ENCODE assay signal across 8 cellular contexts in genomic region chr2:74552914-74553811, GRCh38. TPM values are rescaled to one million over a fixed set of nuclear protein-coding genes. Genes with fewer than 3 reads are reported as not detected.
DNase-seq lines count a peak whose midpoint lies in the region; ATAC-seq and TF ChIP-seq lines count a peak whose summit lies in the region.

No MANE protein-coding gene starts in this region.

- POLR2A ChIA-PET in Panc1 (lab: Charles Lee): no interaction called here

- CTCF ChIA-PET in Panc1 (lab: Charles Lee): interaction anchor here (0.6 to 1.1 kb wide), 2 partner anchors 19 to 361 kb away, joined by 6 to 14 read pairs; no protein-coding TSS in a partner anchor

- H3K4ac ChIP-seq in trophoblast cell (ENCODE audit: low read depth, low read length): no peak overlapping the region

- H4K12ac ChIP-seq in trophoblast cell (ENCODE audit: low read depth, low read length): no peak overlapping the region

- H3K4me1 Mint-ChIP-seq in T-helper 2 cell treated with Interferon-gamma antibody and Interleukin-4, amounts not matched to agents 5 μg/mL and 100 μg/mL, for 36 hours (ENCODE audit: low read depth): peaks cover 28% of the 10 kb centered on the region

- H3K4me3 Mint-ChIP-seq in T-helper 2 cell treated with Interferon-gamma antibody and Interleukin-4, amounts not matched to agents 5 μg/mL and 100 μg/mL, for 36 hours: peak overlapping the region; percentile 69

- H2AFZ ChIP-seq in trophoblast cell (ENCODE audit: insufficient read depth, low read length, poor library complexity): peak overlapping the region; percentile 17

- H2BK120ac ChIP-seq in trophoblast cell (ENCODE audit: insufficient read depth, low read length, poor library complexity): no peak overlapping the region

- peak overlapping the region; percentile 82 for H3K4me2 ChIP-seq in trophoblast cell (ENCODE audit: low read length)

- H3K9me3 ChIP-seq in Panc1 (ENCODE audit: control insufficient read depth, insufficient read depth, low read depth, low read length): no peaks in the 10 kb centered on the region
- H3K9me3 ChIP-seq in esophagus squamous epithelium: no peaks in the 10 kb centered on the region
- H3K9me3 ChIP-seq in trophoblast cell (ENCODE audit: insufficient read depth, low read depth, low read length): peaks cover 12% of the 10 kb centered on the region

- WGBS in esophagus squamous epithelium, 2 donors: 60 to 67% methylated on average over 16 to 19 of the region's 27 CpGs
- WGBS in trophoblast cell (ENCODE audit: extremely low coverage, insufficient coverage, insufficient read length): no CpG with 5 or more reads among the region's 27 CpGs

- H3K27me3 ChIP-seq in Panc1 (ENCODE audit: control insufficient read depth, insufficient read depth, low read length) (no peaks in the 10 kb centered on the region; the same call in 1 of the 2 replicates), esophagus squamous epithelium (peaks cover 0 to 53% (median 0%) of the 10 kb centered on the region in 4 donors), trophoblast cell (ENCODE audit: insufficient read depth, low read length) (peaks cover 40% of the 10 kb centered on the region)

- no peak overlapping the region for H4K91ac ChIP-seq in trophoblast cell (ENCODE audit: low read depth, low read length)

- intact Hi-C loops in Panc1 (cut with micrococcal nuclease; ENCODE audit: unreplicated experiment) (no loop called here), esophagus squamous epithelium (cut with DNase I) (no loop called here)

- no TSS peak for BruUV-seq in Panc1 (replicated peaks; lab: Mats Ljungman, UMichigan)

- H3K4me3 ChIP-seq in Panc1 (ENCODE audit: low read depth in 2 of 2, low read length in 2 of 2) (peak overlapping the region; percentile 61 to 83), esophagus squamous epithelium (peak overlapping the region; percentile 45 to 70 (median 65)), trophoblast cell (ENCODE audit: low read depth, low read length) (no peak overlapping the region)

- no peaks in the 10 kb centered on the region for H3K9me3 Mint-ChIP-seq in T-helper 2 cell treated with Interferon-gamma antibody and Interleukin-4, amounts not matched to agents 5 μg/mL and 100 μg/mL, for 36 hours

- peaks cover 11% of the 10 kb centered on the region for H3K36me3 Mint-ChIP-seq in T-helper 2 cell treated with Interferon-gamma antibody and Interleukin-4, amounts not matched to agents 5 μg/mL and 100 μg/mL, for 36 hours (ENCODE audit: low read depth)

- no peak for TF ChIP-seq CTCF in Panc1 (IDR thresholded peaks at IDR 0.05)
- no peak for TF ChIP-seq CTCF in esophagus squamous epithelium (IDR thresholded peaks at IDR 0.05)

- H3K14ac ChIP-seq in trophoblast cell (ENCODE audit: low read length): no peak overlapping the region

- no peak for TF ChIP-seq POLR2A in esophagus squamous epithelium (IDR thresholded peaks at IDR 0.05)

- H3K79me1 ChIP-seq in trophoblast cell (ENCODE audit: low read length): peaks cover 7% of the 10 kb centered on the region

- no peak overlapping the region for H3K18ac ChIP-seq in trophoblast cell (ENCODE audit: low read length)

- H2AK5ac ChIP-seq in trophoblast cell (ENCODE audit: low read length): no peak overlapping the region

- H3K27ac ChIP-seq in Panc1 (ENCODE audit: low read length) (no peak overlapping the region), esophagus squamous epithelium (peak overlapping the region; percentile 73 to 89 (median 82)), trophoblast cell (ENCODE audit: low read depth, low read length) (no peak overlapping the region)

- peak overlapping the region; percentile 88 for H3K27ac Mint-ChIP-seq in T-helper 2 cell treated with Interferon-gamma antibody and Interleukin-4, amounts not matched to agents 5 μg/mL and 100 μg/mL, for 36 hours

- no peak overlapping the region for H2BK5ac ChIP-seq in trophoblast cell (ENCODE audit: low read depth, low read length, poor library complexity)

- no peak for DNase-seq in T-helper 2 cell treated with Interferon-gamma antibody and Interleukin-4, amounts not matched to agents 5 μg/mL and 100 μg/mL, for 36 hours (ENCODE audit: low spot score)
- DNase-seq in T-helper 2 cell: no peak
- no peak for DNase-seq in Panc1 (ENCODE audit: low read depth, low spot score)
- DNase-seq in esophagus squamous epithelium (lab: John Stamatoyannopoulos, UW): no peak
- no peak for DNase-seq in trophoblast cell

- ATAC-seq in Panc1: no peak
- ATAC-seq in GM21737 (IDR thresholded peaks at IDR 0.05; ENCODE audit: unreplicated experiment): no peak
- ATAC-seq in HG03520 (IDR thresholded peaks at IDR 0.05; ENCODE audit: unreplicated experiment): no peak
- no peak for ATAC-seq in GM18511 (IDR thresholded peaks at IDR 0.05; ENCODE audit: unreplicated experiment)

- peak overlapping the region; percentile 18 for H4K8ac ChIP-seq in trophoblast cell (ENCODE audit: low read depth, low read length)

- H3K36me3 ChIP-seq in Panc1 (ENCODE audit: control insufficient read depth, insufficient read depth, low read length): no peaks in the 10 kb centered on the region
- H3K36me3 ChIP-seq in esophagus squamous epithelium: peaks cover 0 to 8% (median 0%) of the 10 kb centered on the region in 3 donors
- H3K36me3 ChIP-seq in trophoblast cell (ENCODE audit: control insufficient read depth in 1 of 2, insufficient read depth in 2 of 2, low read length in 2 of 2): no peaks in the 10 kb centered on the region

- H3K79me2 ChIP-seq in trophoblast cell (ENCODE audit: control insufficient read depth, insufficient read depth, low read length, poor library complexity): no peaks in the 10 kb centered on the region

- peaks cover 6% of the 10 kb centered on the region for H3K27me3 Mint-ChIP-seq in T-helper 2 cell treated with Interferon-gamma antibody and Interleukin-4, amounts not matched to agents 5 μg/mL and 100 μg/mL, for 36 hours (ENCODE audit: low read depth)

- no peak overlapping the region for H3K23ac ChIP-seq in trophoblast cell (ENCODE audit: low read length)

- in situ Hi-C loops in Panc1 (cut with HindIII; ENCODE audit: low pct_unique_long_range_greater_than_20kb, low sequenced_read_pairs): no loop called here

- H3K4me1 ChIP-seq in Panc1 (ENCODE audit: control insufficient read depth, insufficient read depth, low read length) (peaks cover 20% of the 10 kb centered on the region), esophagus squamous epithelium (peaks cover 14 to 54% (median 26%) of the 10 kb centered on the region in 3 donors), trophoblast cell (ENCODE audit: control insufficient read depth in 1 of 2, insufficient read depth in 2 of 2, low read length in 2 of 2) (peaks cover 13 to 24% of the 10 kb centered on the region in 2 experiments)

- peak overlapping the region; percentile 13 for H2BK12ac ChIP-seq in trophoblast cell (ENCODE audit: low read length)

- H3K9ac ChIP-seq in trophoblast cell (ENCODE audit: low read length): peak overlapping the region; percentile 29

RNA-seq across cellular contexts. Expression of gene LOXL3, which starts 0.6 kb away (rescaled TPM):
- total RNA-seq in Panc1 (2021; ENCODE audit: unreplicated experiment): 1.0 TPM
- polyA plus RNA-seq in Panc1 (2012; ENCODE audit: insufficient read length): 1.1 TPM
- 1 to 10 TPM in 2 of 4 donors, under 1 TPM in 1, not detected in 1; 0.48 to 4.3 (median 3.2) TPM for total RNA-seq in esophagus squamous epithelium
- 1.1 and 1.3 TPM in 2 replicates for polyA plus RNA-seq in trophoblast cell (2013)

RNA-seq across cellular contexts. Expression of gene DOK1, which starts 1.4 kb away (rescaled TPM):
- total RNA-seq in Panc1 (2021; ENCODE audit: unreplicated experiment) (6.2 TPM), esophagus squamous epithelium (1 to 10 TPM in 2 of 4 donors, under 1 TPM in 1, not detected in 1; 0.88 to 6.7 (median 3.0) TPM)
- polyA plus RNA-seq in Panc1 (2012; ENCODE audit: insufficient read length): 13.9 TPM
- polyA plus RNA-seq in trophoblast cell (2013): 2.5 and 2.7 TPM in 2 replicates

RNA-seq across cellular contexts. Expression of gene HTRA2, which starts 23.4 kb away (rescaled TPM):
- total RNA-seq in Panc1 (2021; ENCODE audit: unreplicated experiment) (21.2 TPM), esophagus squamous epithelium (10 to 100 TPM; 16.9 to 25.8 (median 22.0) TPM)
- 21.4 TPM for polyA plus RNA-seq in Panc1 (2012; ENCODE audit: insufficient read length)
- polyA plus RNA-seq in trophoblast cell (2013): 26.2 and 27.9 TPM in 2 replicates

RNA-seq across cellular contexts. Expression of gene AUP1, which starts 23.7 kb away (rescaled TPM):
- 142 TPM for total RNA-seq in Panc1 (2021; ENCODE audit: unreplicated experiment)
- polyA plus RNA-seq in Panc1 (2012; ENCODE audit: insufficient read length): 145 TPM
- 100 to 1,000 TPM in 2 of 4 donors, 10 to 100 TPM in 2; 79.9 to 142 (median 105) TPM for total RNA-seq in esophagus squamous epithelium
- 103 and 107 TPM in 2 replicates for polyA plus RNA-seq in trophoblast cell (2013)

RNA-seq across cellular contexts. Expression of gene DQX1, which starts 27.1 kb away (rescaled TPM):
- total RNA-seq in Panc1 (2021; ENCODE audit: unreplicated experiment) (0.41 TPM), esophagus squamous epithelium (10 to 100 TPM in 1 of 4 donors, 1 to 10 TPM in 3; 3.8 to 13.3 (median 5.7) TPM)
- 0.19 TPM for polyA plus RNA-seq in Panc1 (2012; ENCODE audit: insufficient read length)
- 0.68 and 0.85 TPM in 2 replicates for polyA plus RNA-seq in trophoblast cell (2013)

Comparison
In these comparisons a context has a peak if more than half of its experiments do, and no peak if none do; other contexts are left out.
1. H3K27ac ChIP-seq: peak in esophagus squamous epithelium (4 of 4); none in Panc1 (single experiment) and trophoblast cell (single experiment).